ENCODE assay signal across 10 cellular contexts in genomic region chr3:32421185-32421584, GRCh38. TPM values are rescaled to one million over a fixed set of nuclear protein-coding genes. Genes with fewer than 3 reads are reported as not detected.
DNase-seq lines count a peak whose midpoint lies in the region; ATAC-seq and TF ChIP-seq lines count a peak whose summit lies in the region.
"Had no signal": no experiment of that assay in that cellular context is flagged by ENCODE, and none has a peak within 500 bp of the region (broad histone marks: within the 10 kb centered on the region; RNA-seq: fewer than 3 reads in every experiment).

No MANE protein-coding gene starts in this region.

- no peaks in the 10 kb centered on the region for H3K36me3 ChIP-seq in cardiac muscle cell
- H3K36me3 ChIP-seq in body of pancreas (replicated peaks in 1 of 2; ENCODE audit: insufficient read depth in 1 of 2, low read depth in 2 of 2), result no peaks in the 10 kb centered on the region
- no peaks in the 10 kb centered on the region for H3K36me3 ChIP-seq in mucosa of stomach (ENCODE audit: control insufficient read depth, insufficient read depth, low read length)
- H3K36me3 ChIP-seq in urinary bladder (ENCODE audit: insufficient read depth), result no peaks in the 10 kb centered on the region
- H3K36me3 ChIP-seq: BE2C had no signal

- 78% methylated on average over 3 of the region's 3 CpGs for WGBS in body of pancreas, 2 donors
- WGBS in urinary bladder, result 89% methylated on average over 3 of the region's 3 CpGs

- H3K9ac ChIP-seq in mucosa of stomach (ENCODE audit: low read length), result peak overlapping the region; percentile 16

- H3K9me3 ChIP-seq in cardiac muscle cell (ENCODE audit: low read depth) (no peaks in the 10 kb centered on the region), body of pancreas (no peaks in the 10 kb centered on the region), mucosa of stomach (ENCODE audit: control insufficient read depth, low read length) (no peaks in the 10 kb centered on the region)
- H3K9me3 ChIP-seq: BE2C had no signal

- no peak for ATAC-seq in left cardiac atrium
- no peak for ATAC-seq in body of pancreas
- no peak for ATAC-seq in GM19467 (IDR thresholded peaks at IDR 0.05; ENCODE audit: unreplicated experiment)

- H3K4me3 ChIP-seq in cardiac muscle cell (no peak overlapping the region), body of pancreas (no peak overlapping the region), mucosa of stomach (ENCODE audit: low read length) (no peak overlapping the region), urinary bladder (ENCODE audit: low read depth, low read length) (no peak overlapping the region)

- no peaks in the 10 kb centered on the region for H3K27me3 ChIP-seq in cardiac muscle cell
- H3K27me3 ChIP-seq in body of pancreas, result no peaks in the 10 kb centered on the region
- H3K27me3 ChIP-seq in mucosa of stomach (ENCODE audit: control insufficient read depth, insufficient read depth, low read length), result no peaks in the 10 kb centered on the region
- H3K27me3 ChIP-seq: BE2C had no signal

- H3K4me1 ChIP-seq in cardiac muscle cell (ENCODE audit: low read depth), result peaks cover 15% of the 10 kb centered on the region
- peaks cover 90% of the 10 kb centered on the region for H3K4me1 ChIP-seq in body of pancreas
- H3K4me1 ChIP-seq in mucosa of stomach (ENCODE audit: control insufficient read depth, insufficient read depth, low read length), result peaks cover 26% of the 10 kb centered on the region
- peaks cover 2% of the 10 kb centered on the region for H3K4me1 ChIP-seq in urinary bladder (ENCODE audit: insufficient read depth)
- H3K4me1 ChIP-seq: BE2C had no signal

- peak overlapping the region; percentile 85 for H3K27ac ChIP-seq in cardiac muscle cell
- peak overlapping the region; percentile 86 to 94 (median 90) for H3K27ac ChIP-seq in body of pancreas
- peak overlapping the region; percentile 70 for H3K27ac ChIP-seq in urinary bladder (ENCODE audit: low read depth)

- intact Hi-C loops in left cardiac atrium (cut with DNase I) (no loop called here), body of pancreas (cut with DNase I) (no loop called here)

- no peak for TF ChIP-seq POLR2A in body of pancreas (IDR thresholded peaks at IDR 0.05)

- DNase-seq in cardiac muscle cell (ENCODE audit: low read depth in 1 of 2, low spot score in 1 of 2), result no peak
- no peak for DNase-seq in left cardiac atrium
- DNase-seq in body of pancreas, result no peak
- DNase-seq in CD1c-positive myeloid dendritic cell (ENCODE audit: extremely low spot score), result no peak
- DNase-seq in NOMO-1 treated with dmso at 0.1 percent for 144 hours (lab: John Stamatoyannopoulos, UW; ENCODE audit: unreplicated experiment), result no peak
- DNase-seq: BE2C, KG1 had no signal

- TF ChIP-seq CTCF in cardiac muscle cell (IDR thresholded peaks at IDR 0.05; ENCODE audit: low read depth, low read length) (no peak), body of pancreas (IDR thresholded peaks at IDR 0.05) (no peak)

RNA-seq across cellular contexts. Expression of gene CMTM7, which starts 29.5 kb away (rescaled TPM):
- 15.9 and 24.2 TPM in 2 replicates for total RNA-seq in cardiac muscle cell
- polyA plus RNA-seq in cardiac muscle cell, result 42.4 and 64.1 TPM in 2 replicates
- 10 to 100 TPM in 1 of 2 donors, 1 to 10 TPM in 1; 8.0 to 10.2 TPM for total RNA-seq in left cardiac atrium
- 10 to 100 TPM; 23.3 to 51.1 TPM for total RNA-seq in body of pancreas
- 8.7 TPM for total RNA-seq in urinary bladder
- 18.2 TPM for polyA plus RNA-seq in urinary bladder
